1 cellular context compared by ENCODE assay signal in the genomic region with DNA sequence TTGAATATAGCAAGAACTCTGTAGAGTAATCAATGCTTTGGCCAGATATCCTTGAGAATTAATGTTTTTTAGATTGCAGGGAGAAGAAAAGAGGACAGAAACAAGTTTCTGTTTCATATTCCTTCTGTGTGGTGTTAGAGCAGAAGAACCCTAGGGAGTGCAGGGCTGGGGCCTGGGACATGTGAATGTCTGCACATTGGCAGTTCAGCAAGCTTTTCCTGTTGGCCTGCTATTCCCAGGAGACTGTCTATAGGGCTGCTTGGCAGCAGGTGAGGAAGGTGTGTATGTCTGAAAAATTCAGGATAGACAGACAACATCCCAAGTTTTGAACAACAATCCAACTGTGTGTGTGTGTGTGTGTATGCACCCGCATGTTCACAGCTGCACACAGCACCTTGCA.
TF ChIP-seq lines count a peak whose summit lies in the region.

No MANE protein-coding gene starts in this region.

TF ChIP-seq in IMR-90, 13 proteins besides CTCF, POLR2A, EP300 and RAD21 (continued from another document):
- TF ChIP-seq, protein P1, sequence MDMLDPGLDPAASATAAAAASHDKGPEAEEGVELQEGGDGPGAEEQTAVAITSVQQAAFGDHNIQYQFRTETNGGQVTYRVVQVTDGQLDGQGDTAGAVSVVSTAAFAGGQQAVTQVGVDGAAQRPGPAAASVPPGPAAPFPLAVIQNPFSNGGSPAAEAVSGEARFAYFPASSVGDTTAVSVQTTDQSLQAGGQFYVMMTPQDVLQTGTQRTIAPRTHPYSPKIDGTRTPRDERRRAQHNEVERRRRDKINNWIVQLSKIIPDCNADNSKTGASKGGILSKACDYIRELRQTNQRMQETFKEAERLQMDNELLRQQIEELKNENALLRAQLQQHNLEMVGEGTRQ (IDR thresholded peaks at IDR 0.05; ENCODE audit: low read depth, low read length): no peak
- no peak for TF ChIP-seq NFE2L2 (IDR thresholded peaks at IDR 0.05; ENCODE audit: low read depth, low read length)
- TF ChIP-seq CHD1 (IDR thresholded peaks at IDR 0.05; ENCODE audit: low read depth, low read length): no peak
- TF ChIP-seq BHLHE40 (IDR thresholded peaks at IDR 0.05; ENCODE audit: low read depth, low read length): no peak
